In the genomic region with DNA sequence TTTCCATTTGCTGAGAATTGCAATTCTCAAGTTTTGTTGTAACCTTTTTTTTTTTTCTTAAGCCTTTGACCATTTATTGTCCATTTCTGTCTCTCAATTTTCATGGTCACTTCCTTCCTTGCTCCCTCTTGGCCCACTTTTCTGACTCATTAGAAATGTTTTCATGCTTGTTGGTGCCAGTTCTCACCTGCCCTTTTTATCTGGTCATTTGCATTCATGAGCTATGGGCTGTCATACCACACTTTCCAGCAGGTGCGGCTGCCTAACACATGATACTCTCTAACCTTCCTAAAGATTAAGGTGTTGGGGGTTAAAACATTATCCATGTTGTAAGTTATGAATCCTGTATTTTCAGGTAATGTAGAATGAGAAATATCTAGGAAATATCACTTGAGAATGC, we compare ENCODE assay signal across 22 cellular contexts.
"Had no signal": no experiment of that assay in that cellular context is flagged by ENCODE, and none has a peak within 500 bp of the region (broad histone marks: within the 10 kb centered on the region; RNA-seq: fewer than 3 reads in every experiment).

No MANE protein-coding gene starts in this region.

- H3K4me3 Mint-ChIP-seq: activated B cell treated with CpG ODN at 0.5 μM for 24 hours; activated CD4-positive, alpha-beta memory T cell treated with anti-CD3 and anti-CD28 coated beads for 36 hours; activated CD8-positive, alpha-beta memory T cell treated with anti-CD3 and anti-CD28 coated beads, Interleukin-2, amount 10 ng/mL, durations not matched to agents 7 days and 5 days; activated naive CD8-positive, alpha-beta T cell treated with anti-CD3 and anti-CD28 coated beads, Interleukin-2, amount 10 ng/mL, durations not matched to agents 7 days and 5 days; activated T-helper 17 cell treated with anti-CD3 and anti-CD28 coated beads, Interleukin-2, amount 50 U/mL, for 72 hours; nephron progenitor cell; stimulated activated memory B cell treated with anti-CD40 and anti-IgM and Interleukin-4, amounts not matched to agents 10 μg/mL and 1 μg/mL and 100 μg/mL, for 72 hours had no signal

- H3K27ac Mint-ChIP-seq: activated B cell treated with CpG ODN at 0.5 μM for 24 hours; activated CD4-positive, alpha-beta memory T cell treated with anti-CD3 and anti-CD28 coated beads for 36 hours; activated CD8-positive, alpha-beta memory T cell treated with anti-CD3 and anti-CD28 coated beads, Interleukin-2, amount 10 ng/mL, durations not matched to agents 7 days and 5 days; activated naive CD8-positive, alpha-beta T cell treated with anti-CD3 and anti-CD28 coated beads, Interleukin-2, amount 10 ng/mL, durations not matched to agents 7 days and 5 days; activated T-helper 17 cell treated with anti-CD3 and anti-CD28 coated beads, Interleukin-2, amount 50 U/mL, for 72 hours; nephron progenitor cell; stimulated activated memory B cell treated with anti-CD40 and anti-IgM and Interleukin-4, amounts not matched to agents 10 μg/mL and 1 μg/mL and 100 μg/mL, for 72 hours had no signal

- DNase-seq: activated B cell treated with CpG ODN at 0.5 μM for 24 hours; activated CD4-positive, alpha-beta memory T cell treated with anti-CD3 and anti-CD28 coated beads for 36 hours; activated CD4-positive, alpha-beta T cell treated with anti-CD3 and anti-CD28 coated beads for 4 hours; activated CD8-positive, alpha-beta memory T cell treated with anti-CD3 and anti-CD28 coated beads, Interleukin-2, amount 10 ng/mL, durations not matched to agents 7 days and 5 days; activated naive CD4-positive, alpha-beta T cell; activated naive CD8-positive, alpha-beta T cell treated with anti-CD3 and anti-CD28 coated beads, Interleukin-2, amount 10 ng/mL, durations not matched to agents 7 days and 5 days; activated T-cell treated with anti-CD3 and anti-CD28 coated beads, Interleukin-2, amount 50 U/mL, for 1 hour; body of pancreas; central memory CD4-positive, alpha-beta T cell; dorsolateral prefrontal cortex; gastrocnemius medialis; heart left ventricle; kidney; left lung; midbrain; nephron progenitor cell; nucleus accumbens; spleen; stimulated activated CD4-positive, alpha-beta T cell treated with anti-CD3 and anti-CD28 coated beads, Interleukin-4, amount 100 ng/mL, for 4 hours had no signal

- H3K27ac ChIP-seq: body of pancreas, dorsolateral prefrontal cortex, gastrocnemius medialis, heart left ventricle, left lung, spleen, thoracic aorta had no signal

- H3K4me1 Mint-ChIP-seq: activated CD8-positive, alpha-beta memory T cell treated with anti-CD3 and anti-CD28 coated beads, Interleukin-2, amount 10 ng/mL, durations not matched to agents 7 days and 5 days; activated naive CD8-positive, alpha-beta T cell treated with anti-CD3 and anti-CD28 coated beads, Interleukin-2, amount 10 ng/mL, durations not matched to agents 7 days and 5 days; activated T-helper 17 cell treated with anti-CD3 and anti-CD28 coated beads, Interleukin-2, amount 50 U/mL, for 72 hours; nephron progenitor cell; stimulated activated memory B cell treated with anti-CD40 and anti-IgM and Interleukin-4, amounts not matched to agents 10 μg/mL and 1 μg/mL and 100 μg/mL, for 72 hours had no signal

- H3K9me3 Mint-ChIP-seq: activated B cell treated with CpG ODN at 0.5 μM for 24 hours; activated CD4-positive, alpha-beta memory T cell treated with anti-CD3 and anti-CD28 coated beads for 36 hours; activated naive CD8-positive, alpha-beta T cell treated with anti-CD3 and anti-CD28 coated beads, Interleukin-2, amount 10 ng/mL, durations not matched to agents 7 days and 5 days; activated T-helper 17 cell treated with anti-CD3 and anti-CD28 coated beads, Interleukin-2, amount 50 U/mL, for 72 hours; nephron progenitor cell; stimulated activated memory B cell treated with anti-CD40 and anti-IgM and Interleukin-4, amounts not matched to agents 10 μg/mL and 1 μg/mL and 100 μg/mL, for 72 hours had no signal

- H3K27me3 Mint-ChIP-seq: activated CD4-positive, alpha-beta memory T cell treated with anti-CD3 and anti-CD28 coated beads for 36 hours; activated T-helper 17 cell treated with anti-CD3 and anti-CD28 coated beads, Interleukin-2, amount 50 U/mL, for 72 hours; stimulated activated memory B cell treated with anti-CD40 and anti-IgM and Interleukin-4, amounts not matched to agents 10 μg/mL and 1 μg/mL and 100 μg/mL, for 72 hours had no signal

- H3K36me3 Mint-ChIP-seq: activated CD4-positive, alpha-beta memory T cell treated with anti-CD3 and anti-CD28 coated beads for 36 hours; activated CD8-positive, alpha-beta memory T cell treated with anti-CD3 and anti-CD28 coated beads, Interleukin-2, amount 10 ng/mL, durations not matched to agents 7 days and 5 days; activated naive CD8-positive, alpha-beta T cell treated with anti-CD3 and anti-CD28 coated beads, Interleukin-2, amount 10 ng/mL, durations not matched to agents 7 days and 5 days; stimulated activated memory B cell treated with anti-CD40 and anti-IgM and Interleukin-4, amounts not matched to agents 10 μg/mL and 1 μg/mL and 100 μg/mL, for 72 hours had no signal
